In genomic region chr3:5384557-5384956, GRCh38 we compare ENCODE assay signal across 26 cellular contexts.
"Had no signal": no experiment of that assay in that cellular context is flagged by ENCODE, and none has a peak within 500 bp of the region (broad histone marks: within the 10 kb centered on the region; RNA-seq: fewer than 3 reads in every experiment).

No MANE protein-coding gene starts in this region.

- H3K9ac ChIP-seq: neural progenitor cell, parathyroid adenoma had no signal

- H3K27me3 ChIP-seq: dorsolateral prefrontal cortex, gastrocnemius medialis, neural progenitor cell, right atrium auricular region, testis, tibial artery had no signal

- H3K4me3 ChIP-seq: dorsolateral prefrontal cortex, gastrocnemius medialis, lung, neural progenitor cell, right atrium auricular region, testis, tibial artery had no signal

- DNase-seq: dorsolateral prefrontal cortex; effector CD4-positive, alpha-beta T cell; foreskin fibroblast; gastrocnemius medialis; head of caudate nucleus; kidney; mesendoderm; midbrain; naive thymus-derived CD4-positive, alpha-beta T cell; stimulated activated CD4-positive, alpha-beta T cell treated with anti-CD3 and anti-CD28 coated beads, Interleukin-2, amount 100 ng/mL, for 24 hours; stimulated activated CD4-positive, alpha-beta T cell treated with anti-CD3 and anti-CD28 coated beads, Interleukin-4, amount 100 ng/mL, for 24 hours; stimulated activated naive CD8-positive, alpha-beta T cell treated with anti-CD3 and anti-CD28 coated beads, Interleukin-15, Interleukin-2, amounts not matched to agents 100 U/mL and 50 U/mL, for 24 hours; substantia nigra; testis; tibial artery had no signal

- FAIRE-seq: colon, kidney, urothelium cell line had no signal

- H3K27ac ChIP-seq: dorsolateral prefrontal cortex, epithelial cell of prostate, gastrocnemius medialis, neural progenitor cell, parathyroid adenoma, right atrium auricular region, testis, tibial artery had no signal

- H3K79me2 ChIP-seq: parathyroid adenoma had no signal

- ATAC-seq: esophagus mucosa; gastrocnemius medialis; left lobe of liver; naive thymus-derived CD4-positive, alpha-beta T cell; sciatic nerve; stimulated activated effector memory CD8-positive, alpha-beta T cell treated with anti-CD3 and anti-CD28 coated beads, Interleukin-12 subunit alpha, Interleukin-12 subunit beta, amount 100 ng/mL, for 72 hours; stimulated activated naive CD8-positive, alpha-beta T cell treated with anti-CD3 and anti-CD28 coated beads, Interleukin-15, Interleukin-2, amounts not matched to agents 100 U/mL and 50 U/mL, for 24 hours had no signal

- H3K4me1 ChIP-seq: gastrocnemius medialis, neural progenitor cell, parathyroid adenoma, right atrium auricular region, tibial artery had no signal

- H3K36me3 ChIP-seq: gastrocnemius medialis, neural progenitor cell, right atrium auricular region, tibial artery had no signal

- H2AFZ ChIP-seq: neural progenitor cell, parathyroid adenoma had no signal

- H3K4me2 ChIP-seq: neural progenitor cell had no signal

- H3K9me3 ChIP-seq: gastrocnemius medialis, right atrium auricular region, testis had no signal
